Comparison of ENCODE assay signal across 25 cellular contexts in genomic region chr10:58356756-58357155, GRCh38.
"Had no signal": no experiment of that assay in that cellular context is flagged by ENCODE, and none has a peak within 500 bp of the region (broad histone marks: within the 10 kb centered on the region; RNA-seq: fewer than 3 reads in every experiment).

No MANE protein-coding gene starts in this region.

- H3K36me3 Mint-ChIP-seq: naive B cell; natural killer cell treated with Interleukin-12 subunit alpha and Interleukin-12 subunit beta and Interleukin-15 and Interleukin-18, amount 100 ng/mL, for 72 hours had no signal

- H3K9me3 Mint-ChIP-seq: naive B cell; natural killer cell treated with Interleukin-12 subunit alpha and Interleukin-12 subunit beta and Interleukin-15 and Interleukin-18, amount 100 ng/mL, for 72 hours; neural crest cell; stimulated activated naive B cell treated with anti-CD40 and anti-IgM and Interleukin-4, amounts not matched to agents 10 μg/mL and 1 μg/mL and 100 μg/mL, for 72 hours; stimulated activated naive CD8-positive, alpha-beta T cell treated with anti-CD3 and anti-CD28 coated beads, Interleukin-15, Interleukin-2, amounts not matched to agents 100 ng/mL and 50 ng/mL, for 24 hours had no signal

- H3K4me3 ChIP-seq: dorsolateral prefrontal cortex, heart right ventricle, left lung, lower lobe of right lung, prostate gland, sigmoid colon, suprapubic skin, transverse colon, vagina had no signal

- H3K36me3 ChIP-seq: prostate gland, sigmoid colon, suprapubic skin, transverse colon, vagina had no signal

- DNase-seq: dorsolateral prefrontal cortex; effector CD4-positive, alpha-beta T cell; foreskin keratinocyte; glutamatergic neuron; heart right ventricle; hippocampal formation; left cardiac atrium; left lung; lower lobe of right lung; naive B cell; right cardiac atrium; sigmoid colon; small intestine; stimulated activated CD4-positive, alpha-beta T cell treated with anti-CD3 and anti-CD28 coated beads, Interleukin-15, amount 100 ng/mL, for 24 hours; stimulated activated CD4-positive, alpha-beta T cell treated with anti-CD3 and anti-CD28 coated beads, Interleukin-2, amount 100 ng/mL, for 48 hours; stimulated activated naive B cell treated with anti-CD40 and anti-IgM and Interleukin-4, amounts not matched to agents 10 μg/mL and 1 μg/mL and 100 μg/mL, for 72 hours; transverse colon had no signal

- H3K4me3 Mint-ChIP-seq: naive B cell; natural killer cell treated with Interleukin-12 subunit alpha and Interleukin-12 subunit beta and Interleukin-15 and Interleukin-18, amount 100 ng/mL, for 72 hours; neural crest cell; stimulated activated naive B cell treated with anti-CD40 and anti-IgM and Interleukin-4, amounts not matched to agents 10 μg/mL and 1 μg/mL and 100 μg/mL, for 72 hours; stimulated activated naive CD8-positive, alpha-beta T cell treated with anti-CD3 and anti-CD28 coated beads, Interleukin-15, Interleukin-2, amounts not matched to agents 100 ng/mL and 50 ng/mL, for 24 hours had no signal

- H3K27me3 ChIP-seq: dorsolateral prefrontal cortex, foreskin keratinocyte, heart right ventricle, left lung, neutrophil, sigmoid colon, suprapubic skin, transverse colon, vagina had no signal

- H3K27ac Mint-ChIP-seq: natural killer cell treated with Interleukin-12 subunit alpha and Interleukin-12 subunit beta and Interleukin-15 and Interleukin-18, amount 100 ng/mL, for 72 hours; stimulated activated naive B cell treated with anti-CD40 and anti-IgM and Interleukin-4, amounts not matched to agents 10 μg/mL and 1 μg/mL and 100 μg/mL, for 72 hours; stimulated activated naive CD8-positive, alpha-beta T cell treated with anti-CD3 and anti-CD28 coated beads, Interleukin-15, Interleukin-2, amounts not matched to agents 100 ng/mL and 50 ng/mL, for 24 hours had no signal

- H3K27ac ChIP-seq: dorsolateral prefrontal cortex, foreskin keratinocyte, left lung, lower lobe of right lung, neutrophil, parathyroid adenoma, prostate gland, sigmoid colon, suprapubic skin, transverse colon, vagina had no signal

- H3K27me3 Mint-ChIP-seq: naive B cell; natural killer cell treated with Interleukin-12 subunit alpha and Interleukin-12 subunit beta and Interleukin-15 and Interleukin-18, amount 100 ng/mL, for 72 hours; stimulated activated naive B cell treated with anti-CD40 and anti-IgM and Interleukin-4, amounts not matched to agents 10 μg/mL and 1 μg/mL and 100 μg/mL, for 72 hours; stimulated activated naive CD8-positive, alpha-beta T cell treated with anti-CD3 and anti-CD28 coated beads, Interleukin-15, Interleukin-2, amounts not matched to agents 100 ng/mL and 50 ng/mL, for 24 hours had no signal

- H3K9me3 ChIP-seq: heart right ventricle, left lung, lower lobe of right lung, neutrophil, prostate gland, sigmoid colon, suprapubic skin, transverse colon, vagina had no signal

- H3K4me1 ChIP-seq: suprapubic skin had no signal

- ATAC-seq: foreskin keratinocyte; heart right ventricle; left lung; lower lobe of right lung; natural killer cell treated with Interleukin-12 subunit alpha and Interleukin-12 subunit beta and Interleukin-15 and Interleukin-18, amount 100 ng/mL, for 72 hours; right cardiac atrium; stimulated activated naive B cell treated with anti-CD40 and anti-IgM and Interleukin-4, amounts not matched to agents 10 μg/mL and 1 μg/mL and 100 μg/mL, for 72 hours had no signal
